In genomic region chr13:43094901-43095300, GRCh38 we compare ENCODE assay signal across 10 cellular contexts.
DNase-seq lines count a peak whose midpoint lies in the region; ATAC-seq and FAIRE-seq lines count a peak whose summit lies in the region.
"Had no signal": no experiment of that assay in that cellular context is flagged by ENCODE, and none has a peak within 500 bp of the region (broad histone marks: within the 10 kb centered on the region; RNA-seq: fewer than 3 reads in every experiment).

No MANE protein-coding gene starts in this region.

- no peak overlapping the region for H3K4me3 Mint-ChIP-seq in T-cell

- ATAC-seq in GM18870 (IDR thresholded peaks at IDR 0.05; ENCODE audit: unreplicated experiment) (peak; percentile 89), GM21528 (IDR thresholded peaks at IDR 0.05; ENCODE audit: low FRiP score, unreplicated experiment) (peak; percentile 82), HG03280 (IDR thresholded peaks at IDR 0.05; ENCODE audit: unreplicated experiment) (peak; percentile 91), T-cell (replicated peaks in 1 of 4) (no peak)

- H3K4me1 Mint-ChIP-seq in T-cell = peaks cover 7 to 25% (median 16%) of the 10 kb centered on the region in 3 donors

- no peaks in the 10 kb centered on the region for H3K27me3 Mint-ChIP-seq in T-cell

- H3K36me3 Mint-ChIP-seq in T-cell = peaks cover 31% of the 10 kb centered on the region

- FAIRE-seq in islet of Langerhans (lab: Jason Lieb, UNC) = peak; percentile 73

- no peaks in the 10 kb centered on the region for H3K9me3 Mint-ChIP-seq in T-cell

- POLR2A ChIA-PET in T-cell (lab: Charles Lee) = no interaction called here

- DNase-seq in NCI-H187 (lab: John Stamatoyannopoulos, UW) = no peak
- no peak for DNase-seq in NCI-H1930 (lab: John Stamatoyannopoulos, UW)
- DNase-seq in T-cell = no peak
- DNase-seq: islet precursor cell, NCI-H345, ovary had no signal

- peak overlapping the region in 1 of 2 donors; percentile 17 for H3K27ac Mint-ChIP-seq in T-cell

- CTCF ChIA-PET in T-cell (lab: Charles Lee) = interaction anchor here in 1 of 2 donors (1.2 to 1.6 kb wide), 2 partner anchors 9 to 11 kb away, joined by 3 to 5 read pairs; no protein-coding TSS in a partner anchor

Comparison
In these comparisons a context has a peak if more than half of its experiments do, and no peak if none do; other contexts are left out.
1. ATAC-seq: peak in GM18870 (single experiment), GM21528 (single experiment) and HG03280 (single experiment); none in T-cell (0 of 4).